ENCODE assay signal across 21 cellular contexts in genomic region chr16:83936581-83937165, GRCh38.
"Had no signal": no experiment of that assay in that cellular context is flagged by ENCODE, and none has a peak within 500 bp of the region (broad histone marks: within the 10 kb centered on the region; RNA-seq: fewer than 3 reads in every experiment).

No MANE protein-coding gene starts in this region.

- H3K9me3 Mint-ChIP-seq: naive B cell, nephron had no signal

- H3K4me3 Mint-ChIP-seq: naive B cell, nephron had no signal

- H3K27me3 ChIP-seq: dorsolateral prefrontal cortex, hepatocyte, neutrophil, ovary, right lobe of liver, spleen, stomach, transverse colon had no signal

- ATAC-seq: right lobe of liver had no signal

- H3K4me3 ChIP-seq: coronary artery, dorsolateral prefrontal cortex, hepatocyte, ovary, right lobe of liver, spleen, stomach, thoracic aorta, transverse colon had no signal

- H3K9me3 ChIP-seq: neutrophil, ovary, right lobe of liver, spleen, stomach, thoracic aorta, transverse colon had no signal

- H3K27me3 Mint-ChIP-seq: naive B cell had no signal

- H3K27ac Mint-ChIP-seq: nephron, progenitor cell of endocrine pancreas had no signal

- DNase-seq: dorsolateral prefrontal cortex; effector CD8-positive, alpha-beta T cell; foreskin melanocyte; head of caudate nucleus; mesendoderm; naive B cell; ovary; spleen; stimulated activated CD4-positive, alpha-beta T cell treated with anti-CD3 and anti-CD28 coated beads, Interleukin-15, amount 100 ng/mL, for 24 hours; stimulated activated CD4-positive, alpha-beta T cell treated with anti-CD3 and anti-CD28 coated beads, Interleukin-1b, Interleukin-23, amount 100 ng/mL, for 48 hours; stimulated activated CD4-positive, alpha-beta T cell treated with anti-CD3 and anti-CD28 coated beads, Interleukin-4, amount 100 ng/mL, for 24 hours; stimulated activated naive CD4-positive, alpha-beta T cell; stomach; transverse colon had no signal

- H3K36me3 ChIP-seq: neutrophil, ovary, right lobe of liver, spleen, thoracic aorta, transverse colon had no signal

- H3K27ac ChIP-seq: coronary artery, dorsolateral prefrontal cortex, hepatocyte, neutrophil, ovary, right lobe of liver, spleen, stomach, thoracic aorta, transverse colon had no signal
